Comparison of ENCODE assay signal across 17 cellular contexts in the genomic region with DNA sequence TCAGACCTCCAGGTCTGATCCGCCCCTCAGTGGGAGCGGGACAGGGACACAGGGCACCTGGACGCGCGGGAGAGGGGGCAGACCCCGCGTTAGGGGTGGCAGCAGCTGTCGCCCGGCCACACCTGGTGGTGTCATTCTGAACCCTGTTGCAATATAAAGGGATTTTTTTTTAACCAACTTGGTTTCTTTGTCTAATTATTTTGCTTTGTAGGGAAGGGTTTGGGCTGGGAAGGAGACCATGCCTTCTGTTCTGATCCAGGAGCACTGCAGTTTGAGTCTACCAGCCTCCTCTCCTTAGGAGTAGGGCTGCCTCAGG. TPM values are rescaled to one million over a fixed set of nuclear protein-coding genes. Genes with fewer than 3 reads are reported as not detected.
DNase-seq lines count a peak whose midpoint lies in the region; ATAC-seq and TF ChIP-seq lines count a peak whose summit lies in the region.
"Had no signal": no experiment of that assay in that cellular context is flagged by ENCODE, and none has a peak within 500 bp of the region (broad histone marks: within the 10 kb centered on the region; RNA-seq: fewer than 3 reads in every experiment).

No MANE protein-coding gene starts in this region.

- ATAC-seq in HG03039 (IDR thresholded peaks at IDR 0.05; ENCODE audit: unreplicated experiment) = no peak
- ATAC-seq in activated CD8-positive, alpha-beta T cell treated with anti-CD3 and anti-CD28 coated beads for 36 hours = no peak

- WGBS in hepatocyte (ENCODE audit: low lambda C conversion rate, missing lambda C conversion rate) = 51% methylated on average over 9 of the region's 9 CpGs

- H3K27me3 Mint-ChIP-seq in neural progenitor cell (ENCODE audit: insufficient read depth, low read depth) = peaks cover 29% of the 10 kb centered on the region
- H3K27me3 Mint-ChIP-seq in activated CD8-positive, alpha-beta T cell treated with anti-CD3 and anti-CD28 coated beads for 36 hours = peaks cover 38% of the 10 kb centered on the region

- TF ChIP-seq CTCF in hepatocyte (IDR thresholded peaks at IDR 0.05; ENCODE audit: poor library complexity) = no peak
- TF ChIP-seq CTCF in neural progenitor cell (IDR thresholded peaks at IDR 0.05) = no peak
- TF ChIP-seq CTCF in activated CD8-positive, alpha-beta T cell treated with anti-CD3 and anti-CD28 coated beads for 36 hours (IDR thresholded peaks at IDR 0.05) = no peak

- H3K9ac ChIP-seq in ES-I3 (ENCODE audit: low read depth, low read length) (peak overlapping the region; percentile 59), neural progenitor cell (no peak overlapping the region)

- no peaks in the 10 kb centered on the region for H3K79me2 ChIP-seq in hepatocyte
- no peaks in the 10 kb centered on the region for H3K79me2 ChIP-seq in neural progenitor cell (ENCODE audit: low read depth)

- intact Hi-C loops in activated CD8-positive, alpha-beta T cell treated with anti-CD3 and anti-CD28 coated beads for 36 hours (cut with micrococcal nuclease) = no loop called here

- DNase-seq in SJCRH30 (peak; percentile 84 to 85), hepatocyte (ENCODE audit: low spot score) (no peak), neural progenitor cell (ENCODE audit: low spot score) (no peak)
- DNase-seq in NK-92 treated with Interleukin-12 subunit alpha and Interleukin-12 subunit beta, amount 100 ng/mL, for 24 hours (lab: John Stamatoyannopoulos, UW) = no peak
- no peak for DNase-seq in activated CD4-positive, alpha-beta T cell treated with anti-CD3 and anti-CD28 coated beads for 4 hours
- DNase-seq in activated CD8-positive, alpha-beta T cell treated with anti-CD3 and anti-CD28 coated beads for 36 hours = no peak
- DNase-seq: CD4-positive, alpha-beta memory T cell; cerebellar nuclear complex; HCEC 1CT; head of caudate nucleus; NCI-H510A; stimulated activated naive CD4-positive, alpha-beta T cell had no signal

- H4K20me1 ChIP-seq in hepatocyte (ENCODE audit: insufficient read depth, poor library complexity, severe bottlenecking) (no peaks in the 10 kb centered on the region), neural progenitor cell (ENCODE audit: low read depth) (no peaks in the 10 kb centered on the region)

- CTCF ChIA-PET in activated CD8-positive, alpha-beta T cell treated with anti-CD3 and anti-CD28 coated beads for 36 hours (lab: Charles Lee) = interaction anchor here (1.1 kb wide), 1 partner anchor 10 kb away, joined by 3 read pairs; no protein-coding TSS in a partner anchor

- H3F3A ChIP-seq in neural progenitor cell (ENCODE audit: low read depth) = peaks cover 6% of the 10 kb centered on the region

- no peak overlapping the region for H3K27ac Mint-ChIP-seq in neural progenitor cell
- no peak overlapping the region for H3K27ac Mint-ChIP-seq in activated CD8-positive, alpha-beta T cell treated with anti-CD3 and anti-CD28 coated beads for 36 hours
- H3K27ac Mint-ChIP-seq: activated naive CD4-positive, alpha-beta T cell treated with anti-CD3 and anti-CD28 coated beads, Interleukin-2, amount 50 U/mL, for 72 hours; CD4-positive, alpha-beta memory T cell had no signal

- H3K9me2 ChIP-seq in hepatocyte (replicated peaks; ENCODE audit: insufficient read depth) = no peaks in the 10 kb centered on the region

- peak overlapping the region; percentile 97 for H3K4me2 ChIP-seq in hepatocyte
- H3K4me2 ChIP-seq in neural progenitor cell = peak overlapping the region; percentile 91

- H3K9me3 ChIP-seq in ES-I3 (ENCODE audit: control insufficient read depth, insufficient read depth, low read length) (no peaks in the 10 kb centered on the region; the same call in 1 of the 2 replicates), SJCRH30 (replicated peaks) (no peaks in the 10 kb centered on the region), hepatocyte (ENCODE audit: low read depth) (no peaks in the 10 kb centered on the region), neural progenitor cell (ENCODE audit: low read depth) (no peaks in the 10 kb centered on the region)
- H3K9me3 ChIP-seq: ascending aorta had no signal

- peaks cover 13% of the 10 kb centered on the region for H3K4me1 Mint-ChIP-seq in neural progenitor cell
- H3K4me1 Mint-ChIP-seq in activated CD8-positive, alpha-beta T cell treated with anti-CD3 and anti-CD28 coated beads for 36 hours (ENCODE audit: low read depth) = peaks cover 9% of the 10 kb centered on the region

- no peaks in the 10 kb centered on the region for H3K9me3 Mint-ChIP-seq in neural progenitor cell
- H3K9me3 Mint-ChIP-seq in activated CD8-positive, alpha-beta T cell treated with anti-CD3 and anti-CD28 coated beads for 36 hours = no peaks in the 10 kb centered on the region
- H3K9me3 Mint-ChIP-seq: activated naive CD4-positive, alpha-beta T cell treated with anti-CD3 and anti-CD28 coated beads, Interleukin-2, amount 50 U/mL, for 72 hours had no signal

- H3K27ac ChIP-seq in SJCRH30 (peak overlapping the region; percentile 73), hepatocyte (no peak overlapping the region), neural progenitor cell (no peak overlapping the region)
- H3K27ac ChIP-seq: ascending aorta, tibial nerve had no signal

- no peak overlapping the region for H3K4me3 Mint-ChIP-seq in neural progenitor cell
- no peak overlapping the region for H3K4me3 Mint-ChIP-seq in activated CD8-positive, alpha-beta T cell treated with anti-CD3 and anti-CD28 coated beads for 36 hours

- H3K4me3 ChIP-seq in SJCRH30 (no peak overlapping the region), hepatocyte (no peak overlapping the region), neural progenitor cell (peak overlapping the region; percentile 56)

- H3K27me3 ChIP-seq in SJCRH30 = no peaks in the 10 kb centered on the region
- peaks cover 23% of the 10 kb centered on the region for H3K27me3 ChIP-seq in hepatocyte
- H3K27me3 ChIP-seq in neural progenitor cell = peaks cover 35% of the 10 kb centered on the region

- H2AFZ ChIP-seq in hepatocyte (no peak overlapping the region), neural progenitor cell (replicated peaks) (no peak overlapping the region)

- H3K4me1 ChIP-seq in ES-I3 (ENCODE audit: insufficient read depth, low read length) (no peaks in the 10 kb centered on the region; the same call in 1 of the 2 replicates), SJCRH30 (peaks cover 30% of the 10 kb centered on the region), hepatocyte (ENCODE audit: insufficient read depth) (peaks cover 12% of the 10 kb centered on the region), neural progenitor cell (peaks cover 10% of the 10 kb centered on the region)

- no peaks in the 10 kb centered on the region for H3K36me3 Mint-ChIP-seq in neural progenitor cell
- no peaks in the 10 kb centered on the region for H3K36me3 Mint-ChIP-seq in activated CD8-positive, alpha-beta T cell treated with anti-CD3 and anti-CD28 coated beads for 36 hours (ENCODE audit: low read depth)
- H3K36me3 Mint-ChIP-seq: activated naive CD4-positive, alpha-beta T cell treated with anti-CD3 and anti-CD28 coated beads, Interleukin-2, amount 50 U/mL, for 72 hours; CD4-positive, alpha-beta memory T cell had no signal

- POLR2A ChIA-PET in activated CD8-positive, alpha-beta T cell treated with anti-CD3 and anti-CD28 coated beads for 36 hours (lab: Charles Lee) = no interaction called here

- no peaks in the 10 kb centered on the region; the same call in 1 of the 2 replicates for H3K36me3 ChIP-seq in ES-I3 (ENCODE audit: insufficient read depth, low read length)
- no peaks in the 10 kb centered on the region for H3K36me3 ChIP-seq in SJCRH30
- H3K36me3 ChIP-seq in hepatocyte (replicated peaks; ENCODE audit: insufficient read depth, low read depth) = no peaks in the 10 kb centered on the region
- H3K36me3 ChIP-seq in neural progenitor cell = no peaks in the 10 kb centered on the region
- H3K36me3 ChIP-seq: ascending aorta, tibial nerve had no signal

RNA-seq across cellular contexts. Expression of a gene that starts 10.9 kb away (rescaled TPM):
- total RNA-seq in SJCRH30 (2014; rRNA removed; shearing (Covaris generic)) = 1,949 and 1,974 TPM in 2 replicates
- total RNA-seq in hepatocyte (292 and 321 TPM in 2 replicates), neural progenitor cell (ENCODE audit: low replicate concordance) (22.5 and 28.9 TPM in 2 replicates)
- 103 and 145 TPM in 2 replicates for polyA plus RNA-seq in hepatocyte
- 10 to 100 TPM in 1 of 2 experiments, 1 to 10 TPM in 1; 9.8 to 11.5 TPM for total RNA-seq in activated CD8-positive, alpha-beta T cell treated with anti-CD3 and anti-CD28 coated beads for 36 hours
- total RNA-seq: CD4-positive, alpha-beta memory T cell had no signal
- polyA plus RNA-seq: CD4-positive, alpha-beta memory T cell had no signal

Comparison
In these comparisons a context has a peak if more than half of its experiments do, and no peak if none do; other contexts are left out.
1. DNase-seq: peak in SJCRH30 (2 of 2); none in hepatocyte (single experiment), neural progenitor cell (single experiment), NK-92 treated with Interleukin-12 subunit alpha and Interleukin-12 subunit beta, amount 100 ng/mL, for 24 hours (single experiment), activated CD4-positive, alpha-beta T cell treated with anti-CD3 and anti-CD28 coated beads for 4 hours (0 of 2) and activated CD8-positive, alpha-beta T cell treated with anti-CD3 and anti-CD28 coated beads for 36 hours (single experiment).